In the genomic region with DNA sequence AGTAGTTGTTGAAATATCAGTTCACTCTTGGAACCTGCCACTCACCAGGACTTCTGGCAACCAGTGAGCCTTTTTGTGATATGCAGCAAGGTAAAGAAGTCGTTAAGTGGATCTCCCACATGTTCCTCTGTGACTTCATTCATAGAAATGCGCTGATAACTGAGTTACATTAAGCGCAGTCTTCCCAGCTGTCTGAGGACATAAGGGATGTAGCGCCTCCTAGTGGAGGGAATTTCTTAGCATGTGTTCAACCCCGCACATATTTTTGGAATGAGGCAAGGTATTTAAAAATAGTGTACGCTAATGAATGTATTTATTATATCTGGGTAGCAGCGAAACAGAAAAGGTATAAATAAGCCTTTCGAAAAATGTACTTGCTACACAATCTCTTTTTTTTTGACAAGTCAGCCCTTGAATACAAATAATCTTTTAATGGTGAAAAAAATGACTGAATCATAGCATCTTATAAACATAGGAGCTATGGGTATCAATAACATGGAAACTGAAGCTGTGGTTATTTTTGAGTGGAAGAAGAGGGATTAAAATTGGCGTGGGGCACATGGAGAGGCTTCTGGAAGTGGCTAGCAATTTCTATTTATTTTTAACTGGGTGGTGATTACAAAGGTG, we compare ENCODE assay signal across 8 cellular contexts. TPM values are rescaled to one million over a fixed set of nuclear protein-coding genes. Genes with fewer than 3 reads are reported as not detected.
DNase-seq lines count a peak whose midpoint lies in the region; ATAC-seq, FAIRE-seq and TF ChIP-seq lines count a peak whose summit lies in the region.

No MANE protein-coding gene starts in this region.

- H3K9me1 ChIP-seq in K562 (ENCODE audit: control insufficient read depth, insufficient read depth, low read length): no peaks in the 10 kb centered on the region

- no peaks in the 10 kb centered on the region for H3K4me1 ChIP-seq in OCI-LY3 (ENCODE audit: low read length)
- no peaks in the 10 kb centered on the region for H3K4me1 ChIP-seq in K562 (replicated peaks in 1 of 2; ENCODE audit: control insufficient read depth in 2 of 2, insufficient read depth in 2 of 2, low read length in 2 of 2)

- no peak for DNase-seq in D721Med (ENCODE audit: insufficient read length, low spot score)
- DNase-seq in K562 (ENCODE audit: extremely low read depth in 1 of 4, low spot score in 3 of 4): peak; percentile 65 to 82 (median 74)
- peak; percentile 82 for DNase-seq in iPS DF 4.7 (ENCODE audit: extremely low read depth, low spot score)
- DNase-seq in smooth muscle cell of the brain vasculature (ENCODE audit: low read depth, low spot score): peak; percentile 89

- no peak for FAIRE-seq in D721Med (lab: Jason Lieb, UNC)
- FAIRE-seq in K562 (lab: Jason Lieb, UNC): peak; percentile 88

- CTCF ChIA-PET in K562 (lab: Yijun Ruan, JAX; ENCODE audit: low intra/inter-chr PET ratio): interaction anchor here (0.7 to 2.1 kb wide), 2 partner anchors 243 to 377 kb away, joined by 3 to 10 read pairs; no protein-coding TSS in a partner anchor

- intact Hi-C loops in K562 (cut with micrococcal nuclease): loop anchor here (5.0 to 10.0 kb wide), 3 partner anchors 241 to 376 kb away; no protein-coding TSS in a partner anchor

- 5% methylated on average over 9 of the region's 9 CpGs for WGBS in K562 (ENCODE audit: insufficient coverage, low coverage, missing lambda C conversion rate)

- no peak overlapping the region for H3K9ac ChIP-seq in OCI-LY3 (ENCODE audit: low read length)
- H3K9ac ChIP-seq in K562 (ENCODE audit: insufficient read depth in 1 of 2, low read depth in 2 of 2, low read length in 2 of 2): no peak overlapping the region

- TF ChIP-seq EP300 in K562 (IDR thresholded peaks at IDR 0.05; ENCODE audit: low read length): no peak

- TF ChIP-seq CTCF in D721Med (IDR thresholded peaks at IDR 0.05; ENCODE audit: insufficient read depth, missing control alignments) (peak; percentile 87), LNCAP (IDR thresholded peaks at IDR 0.05) (peak; percentile 88), OCI-LY3 (IDR thresholded peaks at IDR 0.05; ENCODE audit: low read depth, low read length) (peak; percentile 93), K562 (IDR thresholded peaks at IDR 0.05 in 2 of 3, conservative IDR thresholded peaks at IDR 0.05 in 1 of 3; ENCODE audit: insufficient read depth in 2 of 3, low read depth in 1 of 3, low read length in 3 of 3) (peak; percentile 70 to 88 (median 81))

- peak; percentile 36 to 63 for TF ChIP-seq RAD21 in K562 (CRISPR knock-in tag; conservative IDR thresholded peaks at IDR 0.05 in 1 of 2, IDR thresholded peaks at IDR 0.05 in 1 of 2)

- TF ChIP-seq POLR2A in K562 (conservative IDR thresholded peaks at IDR 0.05): no peak

- H3K36me3 ChIP-seq in OCI-LY3 (replicated peaks; ENCODE audit: low read depth, low read length): no peaks in the 10 kb centered on the region
- H3K36me3 ChIP-seq in K562 (ENCODE audit: control insufficient read depth, insufficient read depth, low read length): no peaks in the 10 kb centered on the region

- H3K4me3 ChIP-seq in OCI-LY3 (ENCODE audit: low read length): no peak overlapping the region
- no peak overlapping the region for H3K4me3 ChIP-seq in K562

- no TSS peak for BruUV-seq in K562 (replicated peaks; lab: Mats Ljungman, UMichigan)

- POLR2A ChIA-PET in K562 (lab: Yijun Ruan, JAX): interaction anchor here (1.6 kb wide), 1 partner anchor 25 kb away, joined by 5 read pairs; no protein-coding TSS in a partner anchor

- H3K9me3 ChIP-seq in OCI-LY3 (ENCODE audit: insufficient read depth, low read length): no peaks in the 10 kb centered on the region
- H3K9me3 ChIP-seq in K562 (replicated peaks; ENCODE audit: control insufficient read depth, insufficient read depth, low read depth, low read length): no peaks in the 10 kb centered on the region

- H3K79me2 ChIP-seq in OCI-LY3 (ENCODE audit: low read length) (no peaks in the 10 kb centered on the region), K562 (ENCODE audit: control insufficient read depth, insufficient read depth, low read length) (no peaks in the 10 kb centered on the region)

- no peak overlapping the region for H2AFZ ChIP-seq in OCI-LY3 (ENCODE audit: low read depth, low read length)
- H2AFZ ChIP-seq in K562 (ENCODE audit: low read depth, low read length): no peak overlapping the region

- no peak overlapping the region for H3K27ac ChIP-seq in OCI-LY3 (ENCODE audit: low read length)
- no peak overlapping the region for H3K27ac ChIP-seq in K562 (ENCODE audit: extremely low read depth, low read depth, low read length)

- H3K27me3 ChIP-seq in OCI-LY3 (ENCODE audit: low read depth, low read length) (peaks cover 23% of the 10 kb centered on the region; the same call in 1 of the 2 replicates), K562 (ENCODE audit: control insufficient read depth in 2 of 2, insufficient read depth in 2 of 2, low read length in 2 of 2) (no peaks in the 10 kb centered on the region)

- in situ Hi-C loops in K562 (cut with MboI): no loop called here

- peak; percentile 84 for ATAC-seq in GM21367 (IDR thresholded peaks at IDR 0.05; ENCODE audit: unreplicated experiment)
- peak; percentile 94 for ATAC-seq in K562
- ATAC-seq in HG03025 (IDR thresholded peaks at IDR 0.05; ENCODE audit: low FRiP score, unreplicated experiment): no peak

- H3K4me2 ChIP-seq in OCI-LY3 (ENCODE audit: low read length) (no peak overlapping the region), K562 (ENCODE audit: insufficient read depth, low read length) (no peak overlapping the region)

- no peaks in the 10 kb centered on the region for H4K20me1 ChIP-seq in OCI-LY3 (ENCODE audit: insufficient read depth, low read length)
- H4K20me1 ChIP-seq in K562 (replicated peaks; ENCODE audit: control insufficient read depth, insufficient read depth, low read length): no peaks in the 10 kb centered on the region

TF ChIP-seq in K562, 482 proteins besides CTCF, POLR2A, EP300 and RAD21:
- TF ChIP-seq SMC3 (conservative IDR thresholded peaks at IDR 0.05; ENCODE audit: insufficient read depth, low read depth, low read length) (peak; percentile 52; the same call in 1 of the 2 replicates), JUND (IDR thresholded peaks at IDR 0.05; ENCODE audit: borderline replicate concordance, low read depth, low read length) (peak; percentile 51; the same call in 1 of the 2 replicates), JUND (tag; IDR thresholded peaks at IDR 0.05; ENCODE audit: borderline replicate concordance, low read depth, low read length) (peak; percentile 62; the same call in 2 of the 3 replicates), HNRNPH1 (optimal IDR thresholded peaks at IDR 0.05; ENCODE audit: low read depth, low read length) (no peak), ATF7 (IDR thresholded peaks at IDR 0.05) (peak; percentile 35; the same call in 1 of the 2 replicates), ZNF699 (CRISPR knock-in tag; IDR thresholded peaks at IDR 0.05; ENCODE audit: insufficient replicate concordance) (no peak), TEAD4 (IDR thresholded peaks at IDR 0.05; ENCODE audit: low read length) (peak; percentile 92), TEAD4 (CRISPR knock-in tag; IDR thresholded peaks at IDR 0.05; ENCODE audit: borderline replicate concordance) (no peak), TEAD2 (tag; IDR thresholded peaks at IDR 0.05) (peak; percentile 98), TEAD1 (CRISPR knock-in tag; IDR thresholded peaks at IDR 0.05) (peak; percentile 98), NCOR1 (IDR thresholded peaks at IDR 0.05) (no peak), MEF2A (IDR thresholded peaks at IDR 0.05; ENCODE audit: control insufficient read depth, low read depth, low read length) (peak; percentile 89)
- TF ChIP-seq, protein P1, sequence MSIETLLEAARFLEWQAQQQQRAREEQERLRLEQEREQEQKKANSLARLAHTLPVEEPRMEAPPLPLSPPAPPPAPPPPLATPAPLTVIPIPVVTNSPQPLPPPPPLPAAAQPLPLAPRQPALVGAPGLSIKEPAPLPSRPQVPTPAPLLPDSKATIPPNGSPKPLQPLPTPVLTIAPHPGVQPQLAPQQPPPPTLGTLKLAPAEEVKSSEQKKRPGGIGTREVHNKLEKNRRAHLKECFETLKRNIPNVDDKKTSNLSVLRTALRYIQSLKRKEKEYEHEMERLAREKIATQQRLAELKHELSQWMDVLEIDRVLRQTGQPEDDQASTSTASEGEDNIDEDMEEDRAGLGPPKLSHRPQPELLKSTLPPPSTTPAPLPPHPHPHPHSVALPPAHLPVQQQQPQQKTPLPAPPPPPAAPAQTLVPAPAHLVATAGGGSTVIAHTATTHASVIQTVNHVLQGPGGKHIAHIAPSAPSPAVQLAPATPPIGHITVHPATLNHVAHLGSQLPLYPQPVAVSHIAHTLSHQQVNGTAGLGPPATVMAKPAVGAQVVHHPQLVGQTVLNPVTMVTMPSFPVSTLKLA (conservative IDR thresholded peaks at IDR 0.05): 0 out of 4 replicates have a peak, but pooled peaks of 1 of the 2 experiments have one; percentile 23
TF ChIP-seq in K562: peak in this region for 8.

RNA-seq across cellular contexts. Expression of gene PALM2AKAP2, which starts 38.0 kb away (rescaled TPM):
- total RNA-seq in K562 (2011; cell fraction: chromatin; rRNA removed; ENCODE audit: low replicate concordance): not detected in 2 replicates
- not detected in 2 replicates for total RNA-seq in K562 (2011; cell fraction: nucleolus; rRNA removed)
- not detected in 2 replicates for total RNA-seq in K562 (2011; cell fraction: nucleoplasm; rRNA removed)
- total RNA-seq in K562 (2014; rRNA removed) (not detected in 2 replicates), K562 (2014; rRNA removed; fragmentation: Illumina TruSeq; extraction: Trizol) (not detected in 2 replicates), K562 (2015; rRNA removed; fragmentation: Illumina TruSeq; extraction: Trizol) (not detected in 2 replicates), K562 (2021) (not detected in 2 replicates)
- polyA plus RNA-seq in K562 (2011; rRNA removed) (not detected in 2 replicates), K562 (2014; fragmentation: Illumina TruSeq; extraction: Trizol) (not detected in 2 replicates), K562 (2014; fragmentation: Nextera tagmentation; extraction: Ambion mirVana) (not detected), K562 (2014; rRNA removed) (not detected in 2 replicates)
- polyA plus RNA-seq in K562 (2011; cell fraction: cytosol; rRNA removed): not detected in 2 replicates
- polyA plus RNA-seq in K562 (2011; cell fraction: nucleus; rRNA removed): not detected in 2 replicates
- not detected in 2 replicates for polyA plus RNA-seq in K562 (2012)
- polyA minus RNA-seq in K562 (2011; rRNA and poly(A)+ RNA removed): not detected in 2 replicates
- not detected in 2 replicates for polyA minus RNA-seq in K562 (2011; cell fraction: cytosol; rRNA and poly(A)+ RNA removed)
- polyA minus RNA-seq in K562 (2011; cell fraction: nucleus; rRNA and poly(A)+ RNA removed): not detected in 2 replicates
